Comparison of ENCODE assay signal across 29 cellular contexts in the genomic region with DNA sequence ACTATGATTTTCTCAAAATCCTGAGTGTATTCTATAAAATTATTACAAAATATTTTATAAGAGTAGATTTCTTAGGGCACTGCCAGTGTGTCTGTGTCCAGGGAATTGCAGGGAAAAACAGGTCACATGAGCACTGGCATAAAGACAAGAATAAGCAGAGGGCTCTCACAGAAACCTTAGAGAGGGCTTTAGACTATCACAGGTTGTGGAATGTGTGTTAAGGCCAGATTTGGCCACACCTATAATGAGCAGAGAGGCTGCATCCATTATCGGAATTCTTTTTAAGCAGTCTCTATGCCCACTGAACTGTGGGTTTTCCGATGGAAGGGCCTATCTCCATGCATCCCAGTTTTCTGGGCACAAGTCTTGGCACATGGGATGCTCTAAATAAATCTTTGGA.
"Had no signal": no experiment of that assay in that cellular context is flagged by ENCODE, and none has a peak within 500 bp of the region (broad histone marks: within the 10 kb centered on the region; RNA-seq: fewer than 3 reads in every experiment).

No MANE protein-coding gene starts in this region.

- H3K4me3 Mint-ChIP-seq: naive thymus-derived CD4-positive, alpha-beta T cell; natural killer cell; nephron; neural progenitor cell; stimulated activated effector memory CD8-positive, alpha-beta T cell treated with anti-CD3 and anti-CD28 coated beads, Interleukin-12 subunit alpha, Interleukin-12 subunit beta, amount 100 ng/mL, for 72 hours; stimulated activated naive B cell treated with anti-CD40 and anti-IgM and Interleukin-4, amounts not matched to agents 10 μg/mL and 1 μg/mL and 100 μg/mL, for 72 hours; stimulated activated naive CD8-positive, alpha-beta T cell treated with anti-CD3 and anti-CD28 coated beads, Interleukin-15, Interleukin-2, amounts not matched to agents 100 ng/mL and 50 ng/mL, for 24 hours; type B pancreatic cell had no signal

- H3K27ac Mint-ChIP-seq: naive thymus-derived CD4-positive, alpha-beta T cell; natural killer cell; nephron; neural progenitor cell; progenitor cell of endocrine pancreas; stimulated activated effector memory CD8-positive, alpha-beta T cell treated with anti-CD3 and anti-CD28 coated beads, Interleukin-12 subunit alpha, Interleukin-12 subunit beta, amount 100 ng/mL, for 72 hours; stimulated activated naive B cell treated with anti-CD40 and anti-IgM and Interleukin-4, amounts not matched to agents 10 μg/mL and 1 μg/mL and 100 μg/mL, for 72 hours; stimulated activated naive CD8-positive, alpha-beta T cell treated with anti-CD3 and anti-CD28 coated beads, Interleukin-15, Interleukin-2, amounts not matched to agents 100 ng/mL and 50 ng/mL, for 24 hours; type B pancreatic cell had no signal

- H3K79me2 ChIP-seq: parathyroid adenoma had no signal

- H3K4me3 ChIP-seq: neural progenitor cell, ovary, psoas muscle, right lobe of liver, sigmoid colon, suprapubic skin, testis, tibial artery, transverse colon, vagina had no signal

- H3K4me2 ChIP-seq: neural progenitor cell had no signal

- H3K36me3 ChIP-seq: neural progenitor cell, ovary, right lobe of liver, sigmoid colon, suprapubic skin, tibial artery, transverse colon, vagina had no signal

- ATAC-seq: naive thymus-derived CD4-positive, alpha-beta T cell; natural killer cell; psoas muscle; right cardiac atrium; right lobe of liver; stimulated activated effector memory CD8-positive, alpha-beta T cell treated with anti-CD3 and anti-CD28 coated beads, Interleukin-12 subunit alpha, Interleukin-12 subunit beta, amount 100 ng/mL, for 72 hours; stimulated activated naive B cell treated with anti-CD40 and anti-IgM and Interleukin-4, amounts not matched to agents 10 μg/mL and 1 μg/mL and 100 μg/mL, for 72 hours had no signal

- H3K4me1 Mint-ChIP-seq: naive thymus-derived CD4-positive, alpha-beta T cell; natural killer cell; stimulated activated effector memory CD8-positive, alpha-beta T cell treated with anti-CD3 and anti-CD28 coated beads, Interleukin-12 subunit alpha, Interleukin-12 subunit beta, amount 100 ng/mL, for 72 hours; stimulated activated naive B cell treated with anti-CD40 and anti-IgM and Interleukin-4, amounts not matched to agents 10 μg/mL and 1 μg/mL and 100 μg/mL, for 72 hours had no signal

- H3K27me3 ChIP-seq: neural progenitor cell, ovary, right lobe of liver, sigmoid colon, testis, tibial artery, transverse colon, vagina had no signal

- H3K4me1 ChIP-seq: neural progenitor cell, parathyroid adenoma, psoas muscle, right lobe of liver, suprapubic skin, testis, transverse colon, vagina had no signal

- H3K27ac ChIP-seq: neural progenitor cell, ovary, parathyroid adenoma, psoas muscle, right lobe of liver, sigmoid colon, suprapubic skin, testis, tibial artery, transverse colon, vagina had no signal

- H3K9me3 Mint-ChIP-seq: natural killer cell; neural progenitor cell; stimulated activated effector memory CD8-positive, alpha-beta T cell treated with anti-CD3 and anti-CD28 coated beads, Interleukin-12 subunit alpha, Interleukin-12 subunit beta, amount 100 ng/mL, for 72 hours; stimulated activated naive B cell treated with anti-CD40 and anti-IgM and Interleukin-4, amounts not matched to agents 10 μg/mL and 1 μg/mL and 100 μg/mL, for 72 hours; stimulated activated naive CD8-positive, alpha-beta T cell treated with anti-CD3 and anti-CD28 coated beads, Interleukin-15, Interleukin-2, amounts not matched to agents 100 ng/mL and 50 ng/mL, for 24 hours; type B pancreatic cell had no signal

- DNase-seq: naive thymus-derived CD4-positive, alpha-beta T cell; natural killer cell; occipital lobe; ovary; posterior cingulate gyrus; psoas muscle; right cardiac atrium; right lobe of liver; sigmoid colon; small intestine; stimulated activated CD4-positive, alpha-beta T cell treated with anti-CD3 and anti-CD28 coated beads, Interleukin-15, amount 100 ng/mL, for 24 hours; stimulated activated CD4-positive, alpha-beta T cell treated with anti-CD3 and anti-CD28 coated beads, Interleukin-2, amount 100 ng/mL, for 24 hours; stimulated activated CD4-positive, alpha-beta T cell treated with anti-CD3 and anti-CD28 coated beads, Interleukin-2, amount 100 ng/mL, for 48 hours; stimulated activated CD4-positive, alpha-beta T cell treated with anti-CD3 and anti-CD28 coated beads, Interleukin-4, amount 100 ng/mL, for 24 hours; stimulated activated naive B cell treated with anti-CD40 and anti-IgM and Interleukin-4, amounts not matched to agents 10 μg/mL and 1 μg/mL and 100 μg/mL, for 72 hours; stimulated activated naive CD4-positive, alpha-beta T cell treated with Interleukin-2 at 50 U/mL for 16 hours; substantia nigra; testis; tibial artery; transverse colon had no signal

- H3K9ac ChIP-seq: neural progenitor cell, parathyroid adenoma had no signal
